In the genomic region with DNA sequence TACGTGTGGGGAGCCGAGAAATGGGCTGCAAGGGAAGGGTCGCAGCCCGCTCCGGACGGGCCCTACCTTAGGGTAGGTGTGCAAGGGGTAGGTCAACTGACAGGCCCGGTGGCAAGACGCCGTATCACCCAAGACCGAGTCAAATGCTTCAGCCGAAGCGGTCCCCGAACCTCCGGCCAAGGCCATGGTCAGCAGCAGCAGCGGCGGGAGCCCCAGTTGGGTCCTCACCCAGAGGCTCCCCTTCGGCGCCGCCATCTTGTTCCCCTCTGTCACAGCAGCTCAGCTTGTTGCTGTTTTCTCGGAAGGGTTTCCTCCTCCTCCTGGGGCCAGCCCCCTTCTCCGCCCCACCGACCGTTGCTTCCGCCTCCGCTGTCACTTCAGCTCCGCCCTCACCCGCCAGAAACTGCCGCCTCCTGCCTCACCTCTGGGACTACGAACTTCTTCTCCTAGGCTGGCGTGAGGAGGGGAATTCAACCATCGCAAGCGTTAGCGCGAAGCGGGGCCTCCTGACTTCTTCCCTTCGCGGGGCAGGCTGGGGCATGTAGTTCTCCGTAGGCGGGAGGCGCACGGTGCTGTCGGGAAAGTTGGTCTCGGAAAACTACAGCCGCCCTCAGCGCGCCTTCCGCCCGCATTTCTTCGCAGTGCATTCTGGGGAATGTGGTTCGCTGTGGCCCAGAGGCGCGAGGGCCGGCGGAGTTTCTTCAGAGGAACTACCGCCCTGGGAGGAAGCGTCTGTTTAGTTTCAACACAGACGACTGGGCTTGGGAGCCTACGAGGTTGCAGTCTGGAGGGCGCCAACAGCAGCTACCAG, we compare ENCODE assay signal across 1 cellular context.
TF ChIP-seq lines count a peak whose summit lies in the region.

Gene TCEANC2, plus strand, starts transcription at position 675 of the 811 bp plus-strand sequence. CDS start 815 bp downstream, outside the sequence.
Gene TMEM59, minus strand, starts transcription at position 271 of the 811 bp plus-strand sequence. Its CDS starts 16 bp downstream, at position 255.

TF ChIP-seq in GM23338, 12 proteins besides CTCF, POLR2A, EP300 and RAD21:
- TF ChIP-seq POLR2AphosphoS5 (IDR thresholded peaks at IDR 0.05; ENCODE audit: low read depth) (peak; percentile 75), CREB1 (CRISPR knock-in tag; IDR thresholded peaks at IDR 0.05; ENCODE audit: low read depth) (peak; percentile 27; the same call in 1 of the 2 replicates)
- TF ChIP-seq, protein P1, sequence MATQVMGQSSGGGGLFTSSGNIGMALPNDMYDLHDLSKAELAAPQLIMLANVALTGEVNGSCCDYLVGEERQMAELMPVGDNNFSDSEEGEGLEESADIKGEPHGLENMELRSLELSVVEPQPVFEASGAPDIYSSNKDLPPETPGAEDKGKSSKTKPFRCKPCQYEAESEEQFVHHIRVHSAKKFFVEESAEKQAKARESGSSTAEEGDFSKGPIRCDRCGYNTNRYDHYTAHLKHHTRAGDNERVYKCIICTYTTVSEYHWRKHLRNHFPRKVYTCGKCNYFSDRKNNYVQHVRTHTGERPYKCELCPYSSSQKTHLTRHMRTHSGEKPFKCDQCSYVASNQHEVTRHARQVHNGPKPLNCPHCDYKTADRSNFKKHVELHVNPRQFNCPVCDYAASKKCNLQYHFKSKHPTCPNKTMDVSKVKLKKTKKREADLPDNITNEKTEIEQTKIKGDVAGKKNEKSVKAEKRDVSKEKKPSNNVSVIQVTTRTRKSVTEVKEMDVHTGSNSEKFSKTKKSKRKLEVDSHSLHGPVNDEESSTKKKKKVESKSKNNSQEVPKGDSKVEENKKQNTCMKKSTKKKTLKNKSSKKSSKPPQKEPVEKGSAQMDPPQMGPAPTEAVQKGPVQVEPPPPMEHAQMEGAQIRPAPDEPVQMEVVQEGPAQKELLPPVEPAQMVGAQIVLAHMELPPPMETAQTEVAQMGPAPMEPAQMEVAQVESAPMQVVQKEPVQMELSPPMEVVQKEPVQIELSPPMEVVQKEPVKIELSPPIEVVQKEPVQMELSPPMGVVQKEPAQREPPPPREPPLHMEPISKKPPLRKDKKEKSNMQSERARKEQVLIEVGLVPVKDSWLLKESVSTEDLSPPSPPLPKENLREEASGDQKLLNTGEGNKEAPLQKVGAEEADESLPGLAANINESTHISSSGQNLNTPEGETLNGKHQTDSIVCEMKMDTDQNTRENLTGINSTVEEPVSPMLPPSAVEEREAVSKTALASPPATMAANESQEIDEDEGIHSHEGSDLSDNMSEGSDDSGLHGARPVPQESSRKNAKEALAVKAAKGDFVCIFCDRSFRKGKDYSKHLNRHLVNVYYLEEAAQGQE (IDR thresholded peaks at IDR 0.05; ENCODE audit: unreplicated experiment): no peak
- TF ChIP-seq, protein P2, sequence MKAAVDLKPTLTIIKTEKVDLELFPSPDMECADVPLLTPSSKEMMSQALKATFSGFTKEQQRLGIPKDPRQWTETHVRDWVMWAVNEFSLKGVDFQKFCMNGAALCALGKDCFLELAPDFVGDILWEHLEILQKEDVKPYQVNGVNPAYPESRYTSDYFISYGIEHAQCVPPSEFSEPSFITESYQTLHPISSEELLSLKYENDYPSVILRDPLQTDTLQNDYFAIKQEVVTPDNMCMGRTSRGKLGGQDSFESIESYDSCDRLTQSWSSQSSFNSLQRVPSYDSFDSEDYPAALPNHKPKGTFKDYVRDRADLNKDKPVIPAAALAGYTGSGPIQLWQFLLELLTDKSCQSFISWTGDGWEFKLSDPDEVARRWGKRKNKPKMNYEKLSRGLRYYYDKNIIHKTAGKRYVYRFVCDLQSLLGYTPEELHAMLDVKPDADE (IDR thresholded peaks at IDR 0.05): peak; percentile 99
